In genomic region chr14:88628033-88628432, GRCh38 we compare ENCODE assay signal across 31 cellular contexts.
"Had no signal": no experiment of that assay in that cellular context is flagged by ENCODE, and none has a peak within 500 bp of the region (broad histone marks: within the 10 kb centered on the region; RNA-seq: fewer than 3 reads in every experiment).

No MANE protein-coding gene starts in this region.

- H3K27ac Mint-ChIP-seq: activated B cell treated with CpG ODN at 0.5 μM for 24 hours; activated CD4-positive, alpha-beta memory T cell treated with anti-CD3 and anti-CD28 coated beads for 36 hours; activated CD4-positive, alpha-beta T cell treated with anti-CD3 and anti-CD28 coated beads, Interleukin-2, amount 10 ng/mL, durations not matched to agents 24 days and 14 days; activated CD8-positive, alpha-beta T cell treated with anti-CD3 and anti-CD28 coated beads for 36 hours; activated naive CD4-positive, alpha-beta T cell treated with anti-CD3 and anti-CD28 coated beads for 36 hours; activated naive CD4-positive, alpha-beta T cell treated with anti-CD3 and anti-CD28 coated beads, Interleukin-2, amount 50 U/mL, for 72 hours; activated naive CD8-positive, alpha-beta T cell treated with anti-CD3 and anti-CD28 coated beads for 36 hours; activated T-cell treated with anti-CD3 and anti-CD28 coated beads, Interleukin-2, amount 50 U/mL, for 72 hours; activated T-helper 1 cell treated with anti-CD3 and anti-CD28 coated beads, Interleukin-12 subunit alpha, Interleukin-12 subunit beta, Interleukin-2, Interleukin-4 antibody, amounts not matched to agents 30 ng/mL and 10 ng/mL and 1 ng/mL, durations not matched to agents 14 hours and 24 hours and 36 hours; activated T-helper 17 cell treated with anti-CD3 and anti-CD28 coated beads, Interleukin-2, amount 50 U/mL, for 72 hours; T-helper 17 cell had no signal

- DNase-seq: activated B cell treated with CpG ODN at 0.5 μM for 24 hours; activated CD4-positive, alpha-beta memory T cell treated with anti-CD3 and anti-CD28 coated beads for 36 hours; activated CD4-positive, alpha-beta T cell treated with anti-CD3 and anti-CD28 coated beads for 4 hours; activated CD4-positive, alpha-beta T cell treated with anti-CD3 and anti-CD28 coated beads, Interleukin-2, amount 10 ng/mL, durations not matched to agents 24 days and 14 days; activated CD4-positive, alpha-beta T cell treated with anti-CD3 and anti-CD28 coated beads, Interleukin-2, amount 50 U/mL, for 1 hour; activated CD4-positive, alpha-beta T cell treated with anti-CD3 and anti-CD28 coated beads, Interleukin-2, amount 50 U/mL, for 4 hours; activated CD4-positive, CD25-positive, alpha-beta regulatory T cell treated with anti-CD3 and anti-CD28 coated beads, Interleukin-2, amount 50 U/mL, for 72 hours; activated CD8-positive, alpha-beta memory T cell treated with anti-CD3 and anti-CD28 coated beads, Interleukin-2, amount 50 U/mL, for 4 hours; activated CD8-positive, alpha-beta T cell treated with anti-CD3 and anti-CD28 coated beads for 36 hours; activated effector memory CD4-positive, alpha-beta T cell treated with anti-CD3 and anti-CD28 coated beads, Interleukin-2, amount 50 U/mL, for 16 hours; activated gamma-delta T cell treated with Interleukin-2 at 50 U/mL for 16 hours; activated naive CD4-positive, alpha-beta T cell; activated naive CD4-positive, alpha-beta T cell treated with anti-CD3 and anti-CD28 coated beads for 36 hours; activated naive CD4-positive, alpha-beta T cell treated with anti-CD3 and anti-CD28 coated beads, Interleukin-2, amount 50 U/mL, for 16 hours; activated naive CD8-positive, alpha-beta T cell treated with anti-CD3 and anti-CD28 coated beads for 36 hours; activated T-cell treated with anti-CD3 and anti-CD28 coated beads for 4 hours; activated T-cell treated with anti-CD3 and anti-CD28 coated beads, Interleukin-2, amount 50 U/mL, for 1 hour; activated T-cell treated with anti-CD3 and anti-CD28 coated beads, Interleukin-2, amount 50 U/mL, for 4 hours; activated T-cell treated with anti-CD3 and anti-CD28 coated beads, Interleukin-2, amount 50 U/mL, for 72 hours; adrenal gland; amniotic stem cell; aorta; body of pancreas; brain microvascular endothelial cell; central memory CD4-positive, alpha-beta T cell; T-helper 17 cell had no signal

- ATAC-seq: activated CD8-positive, alpha-beta T cell treated with anti-CD3 and anti-CD28 coated beads for 36 hours; activated naive CD4-positive, alpha-beta T cell treated with anti-CD3 and anti-CD28 coated beads, Interleukin-2, amount 50 U/mL, for 72 hours; activated T-cell treated with anti-CD3 and anti-CD28 coated beads, Interleukin-2, amount 50 U/mL, for 4 hours; activated T-cell treated with anti-CD3 and anti-CD28 coated beads, Interleukin-2, amount 50 U/mL, for 72 hours; activated T-helper 17 cell treated with anti-CD3 and anti-CD28 coated beads, Interleukin-2, amount 50 U/mL, for 72 hours; body of pancreas; T-helper 17 cell had no signal

- FAIRE-seq: astrocyte had no signal

- H3K4me3 ChIP-seq: adrenal gland, body of pancreas, breast epithelium had no signal

- H3K27me3 Mint-ChIP-seq: activated B cell treated with CpG ODN at 0.5 μM for 24 hours; activated CD4-positive, alpha-beta memory T cell treated with anti-CD3 and anti-CD28 coated beads for 36 hours; activated CD4-positive, alpha-beta T cell treated with anti-CD3 and anti-CD28 coated beads, Interleukin-2, amount 10 ng/mL, durations not matched to agents 24 days and 14 days; activated CD8-positive, alpha-beta T cell treated with anti-CD3 and anti-CD28 coated beads for 36 hours; activated naive CD8-positive, alpha-beta T cell treated with anti-CD3 and anti-CD28 coated beads for 36 hours; activated T-helper 17 cell treated with anti-CD3 and anti-CD28 coated beads, Interleukin-2, amount 50 U/mL, for 72 hours; T-helper 17 cell had no signal

- H3K4me1 Mint-ChIP-seq: activated B cell treated with CpG ODN at 0.5 μM for 24 hours; activated CD4-positive, alpha-beta T cell treated with anti-CD3 and anti-CD28 coated beads, Interleukin-2, amount 10 ng/mL, durations not matched to agents 24 days and 14 days; activated naive CD8-positive, alpha-beta T cell treated with anti-CD3 and anti-CD28 coated beads for 36 hours; activated T-helper 17 cell treated with anti-CD3 and anti-CD28 coated beads, Interleukin-2, amount 50 U/mL, for 72 hours had no signal

- H3K4me3 Mint-ChIP-seq: activated B cell treated with CpG ODN at 0.5 μM for 24 hours; activated CD4-positive, alpha-beta memory T cell treated with anti-CD3 and anti-CD28 coated beads for 36 hours; activated CD4-positive, alpha-beta T cell treated with anti-CD3 and anti-CD28 coated beads, Interleukin-2, amount 10 ng/mL, durations not matched to agents 24 days and 14 days; activated CD8-positive, alpha-beta T cell treated with anti-CD3 and anti-CD28 coated beads for 36 hours; activated naive CD4-positive, alpha-beta T cell treated with anti-CD3 and anti-CD28 coated beads for 36 hours; activated naive CD8-positive, alpha-beta T cell treated with anti-CD3 and anti-CD28 coated beads for 36 hours; activated T-cell treated with anti-CD3 and anti-CD28 coated beads, Interleukin-2, amount 50 U/mL, for 4 hours; activated T-cell treated with anti-CD3 and anti-CD28 coated beads, Interleukin-2, amount 50 U/mL, for 72 hours; activated T-helper 1 cell treated with anti-CD3 and anti-CD28 coated beads, Interleukin-12 subunit alpha, Interleukin-12 subunit beta, Interleukin-2, Interleukin-4 antibody, amounts not matched to agents 30 ng/mL and 10 ng/mL and 1 ng/mL, durations not matched to agents 14 hours and 24 hours and 36 hours; activated T-helper 17 cell treated with anti-CD3 and anti-CD28 coated beads, Interleukin-2, amount 50 U/mL, for 72 hours; T-helper 17 cell had no signal

- H3K9me3 Mint-ChIP-seq: activated B cell treated with CpG ODN at 0.5 μM for 24 hours; activated CD4-positive, alpha-beta memory T cell treated with anti-CD3 and anti-CD28 coated beads for 36 hours; activated CD4-positive, alpha-beta T cell treated with anti-CD3 and anti-CD28 coated beads, Interleukin-2, amount 10 ng/mL, durations not matched to agents 24 days and 14 days; activated CD8-positive, alpha-beta T cell treated with anti-CD3 and anti-CD28 coated beads for 36 hours; activated naive CD4-positive, alpha-beta T cell treated with anti-CD3 and anti-CD28 coated beads for 36 hours; activated naive CD4-positive, alpha-beta T cell treated with anti-CD3 and anti-CD28 coated beads, Interleukin-2, amount 50 U/mL, for 72 hours; activated naive CD8-positive, alpha-beta T cell treated with anti-CD3 and anti-CD28 coated beads for 36 hours; activated T-cell treated with anti-CD3 and anti-CD28 coated beads, Interleukin-2, amount 50 U/mL, for 4 hours; activated T-cell treated with anti-CD3 and anti-CD28 coated beads, Interleukin-2, amount 50 U/mL, for 72 hours; activated T-helper 1 cell treated with anti-CD3 and anti-CD28 coated beads, Interleukin-12 subunit alpha, Interleukin-12 subunit beta, Interleukin-2, Interleukin-4 antibody, amounts not matched to agents 30 ng/mL and 10 ng/mL and 1 ng/mL, durations not matched to agents 14 hours and 24 hours and 36 hours; activated T-helper 17 cell treated with anti-CD3 and anti-CD28 coated beads, Interleukin-2, amount 50 U/mL, for 72 hours had no signal
